18 cellular contexts compared by ENCODE assay signal in genomic region chr11:111355101-111355500, GRCh38. TPM values are rescaled to one million over a fixed set of nuclear protein-coding genes. Genes with fewer than 3 reads are reported as not detected.
"Had no signal": no experiment of that assay in that cellular context is flagged by ENCODE, and none has a peak within 500 bp of the region (broad histone marks: within the 10 kb centered on the region; RNA-seq: fewer than 3 reads in every experiment).

No MANE protein-coding gene starts in this region.

- H3K4me1 Mint-ChIP-seq: activated CD4-positive, alpha-beta T cell treated with anti-CD3 and anti-CD28 coated beads for 36 hours; immature natural killer cell had no signal

- H3K9me3 Mint-ChIP-seq: immature natural killer cell; naive thymus-derived CD8-positive, alpha-beta T cell had no signal

- H3K36me3 ChIP-seq: gastroesophageal sphincter, heart left ventricle, neutrophil, pancreas, sigmoid colon, transverse colon, uterus had no signal

- H3K27ac Mint-ChIP-seq: activated CD4-positive, alpha-beta T cell treated with anti-CD3 and anti-CD28 coated beads for 36 hours; activated naive CD8-positive, alpha-beta T cell; immature natural killer cell had no signal

- H3K27me3 ChIP-seq: gastroesophageal sphincter, heart left ventricle, neutrophil, pancreas, sigmoid colon, transverse colon, uterus had no signal

- H3K4me1 ChIP-seq: gastroesophageal sphincter, sigmoid colon had no signal

- H3K36me3 Mint-ChIP-seq: activated naive CD8-positive, alpha-beta T cell; immature natural killer cell; naive thymus-derived CD8-positive, alpha-beta T cell had no signal

- H3K4me3 Mint-ChIP-seq: activated CD4-positive, alpha-beta T cell treated with anti-CD3 and anti-CD28 coated beads for 36 hours; activated naive CD8-positive, alpha-beta T cell; immature natural killer cell; naive thymus-derived CD8-positive, alpha-beta T cell had no signal

- FAIRE-seq: pancreas had no signal

- ATAC-seq: activated CD4-positive, alpha-beta T cell treated with anti-CD3 and anti-CD28 coated beads for 36 hours; gastroesophageal sphincter; heart left ventricle; naive thymus-derived CD8-positive, alpha-beta T cell; pancreas; stimulated activated naive CD8-positive, alpha-beta T cell treated with anti-CD3 and anti-CD28 coated beads, Interleukin-15, Interleukin-2, amounts not matched to agents 100 U/mL and 50 U/mL, for 24 hours had no signal

- DNase-seq: activated CD4-positive, alpha-beta T cell treated with anti-CD3 and anti-CD28 coated beads for 36 hours; activated CD4-positive, alpha-beta T cell treated with anti-CD3 and anti-CD28 coated beads, Interleukin-2, amount 50 U/mL, for 48 hours; activated gamma-delta T cell; amniotic stem cell; effector CD4-positive, alpha-beta T cell; heart left ventricle; immature natural killer cell; mesendoderm; naive thymus-derived CD8-positive, alpha-beta T cell; sigmoid colon; stimulated activated CD8-positive, alpha-beta memory T cell treated with anti-CD3 and anti-CD28 coated beads, Interleukin-4, amount 100 ng/mL, for 48 hours; stimulated activated naive CD8-positive, alpha-beta T cell treated with anti-CD3 and anti-CD28 coated beads, Interleukin-15, Interleukin-2, amounts not matched to agents 100 U/mL and 50 U/mL, for 24 hours; transverse colon; uterus had no signal

- H3K27me3 Mint-ChIP-seq: activated CD4-positive, alpha-beta T cell treated with anti-CD3 and anti-CD28 coated beads for 36 hours; activated naive CD8-positive, alpha-beta T cell; naive thymus-derived CD8-positive, alpha-beta T cell had no signal

- H3K4me3 ChIP-seq: gastroesophageal sphincter, heart left ventricle, pancreas, sigmoid colon, transverse colon, uterus had no signal

- H3K9me3 ChIP-seq: gastroesophageal sphincter, heart left ventricle, neutrophil, pancreas, sigmoid colon, transverse colon, uterus had no signal

RNA-seq across cellular contexts. Expression of gene POU2AF3, which starts 56.8 kb away (rescaled TPM):
- polyA plus RNA-seq: immature natural killer cell; naive thymus-derived CD8-positive, alpha-beta T cell had no signal
